Comparison of ENCODE assay signal across 38 cellular contexts in the genomic region with DNA sequence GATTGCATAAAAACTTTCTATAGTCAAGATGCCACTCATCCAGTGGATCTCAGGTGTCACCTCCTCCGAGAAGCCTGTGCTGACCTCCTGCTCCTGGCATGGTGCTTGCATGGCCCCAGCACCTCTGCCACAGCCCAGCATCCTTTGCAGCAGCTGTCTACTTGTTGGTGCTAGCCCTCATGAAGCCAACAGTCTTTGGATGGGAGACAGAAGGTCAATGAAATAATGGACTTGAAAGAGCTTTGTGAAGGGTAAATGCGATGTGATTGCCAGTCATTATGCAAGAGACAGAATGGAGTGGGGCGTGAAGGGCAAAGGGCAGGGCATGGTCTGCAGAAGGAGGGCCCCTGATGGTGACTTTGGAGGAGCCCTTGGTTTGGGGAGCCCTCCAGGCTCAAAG.
"Had no signal": no experiment of that assay in that cellular context is flagged by ENCODE, and none has a peak within 500 bp of the region (broad histone marks: within the 10 kb centered on the region; RNA-seq: fewer than 3 reads in every experiment).

No MANE protein-coding gene starts in this region.

- H3K4me1 Mint-ChIP-seq: activated CD4-positive, alpha-beta T cell treated with anti-CD3 and anti-CD28 coated beads for 36 hours; activated CD4-positive, alpha-beta T cell treated with anti-CD3 and anti-CD28 coated beads, Interleukin-2, amount 10 ng/mL, durations not matched to agents 24 days and 14 days; activated CD8-positive, alpha-beta memory T cell treated with anti-CD3 and anti-CD28 coated beads, Interleukin-2, amount 10 ng/mL, durations not matched to agents 7 days and 5 days; activated naive CD4-positive, alpha-beta T cell treated with anti-CD3 and anti-CD28 coated beads, Interleukin-2, amount 50 U/mL, for 24 hours; activated naive CD8-positive, alpha-beta T cell treated with anti-CD3 and anti-CD28 coated beads for 36 hours; activated naive CD8-positive, alpha-beta T cell treated with anti-CD3 and anti-CD28 coated beads, Interleukin-2, amount 50 U/mL, for 24 hours; T-helper 17 cell had no signal

- H3K9me3 ChIP-seq: body of pancreas had no signal

- H3K27ac Mint-ChIP-seq: activated CD4-positive, alpha-beta memory T cell treated with anti-CD3 and anti-CD28 coated beads for 36 hours; activated CD4-positive, alpha-beta T cell treated with anti-CD3 and anti-CD28 coated beads for 36 hours; activated CD4-positive, alpha-beta T cell treated with anti-CD3 and anti-CD28 coated beads, Interleukin-2, amount 10 ng/mL, durations not matched to agents 24 days and 14 days; activated CD8-positive, alpha-beta memory T cell treated with anti-CD3 and anti-CD28 coated beads, Interleukin-2, amount 10 ng/mL, durations not matched to agents 7 days and 5 days; activated CD8-positive, alpha-beta T cell treated with anti-CD3 and anti-CD28 coated beads, Interleukin-2, amount 10 ng/mL, durations not matched to agents 7 days and 5 days; activated naive CD4-positive, alpha-beta T cell treated with anti-CD3 and anti-CD28 coated beads for 36 hours; activated naive CD4-positive, alpha-beta T cell treated with anti-CD3 and anti-CD28 coated beads, Interleukin-2, amount 50 U/mL, for 24 hours; activated naive CD8-positive, alpha-beta T cell treated with anti-CD3 and anti-CD28 coated beads for 36 hours; activated naive CD8-positive, alpha-beta T cell treated with anti-CD3 and anti-CD28 coated beads, Interleukin-2, amount 50 U/mL, for 24 hours; activated T-helper 1 cell treated with anti-CD3 and anti-CD28 coated beads, Interleukin-12 subunit alpha, Interleukin-12 subunit beta, Interleukin-2, Interleukin-4 antibody, amounts not matched to agents 30 ng/mL and 10 ng/mL and 1 ng/mL, durations not matched to agents 14 hours and 24 hours and 36 hours; activated T-helper 2 cell treated with anti-CD3 and anti-CD28 coated beads, Interferon-gamma antibody, Interleukin-2, Interleukin-4, amounts not matched to agents 10 μg/mL and 5 μg/mL and 100 μg/mL, durations not matched to agents 14 hours and 24 hours and 36 hours; effector memory CD8-positive, alpha-beta T cell; T-helper 17 cell; T-helper 2 cell treated with Interferon-gamma antibody and Interleukin-4, amounts not matched to agents 5 μg/mL and 100 μg/mL, for 36 hours had no signal

- ATAC-seq: activated CD4-positive, alpha-beta T cell treated with anti-CD3 and anti-CD28 coated beads for 36 hours; activated CD8-positive, alpha-beta memory T cell treated with anti-CD3 and anti-CD28 coated beads, Interleukin-2, amount 10 ng/mL, durations not matched to agents 7 days and 5 days; activated CD8-positive, alpha-beta T cell treated with anti-CD3 and anti-CD28 coated beads, Interleukin-2, amount 10 ng/mL, durations not matched to agents 7 days and 5 days; activated naive CD8-positive, alpha-beta T cell treated with anti-CD3 and anti-CD28 coated beads, Interleukin-2, amount 50 U/mL, for 24 hours; body of pancreas; effector memory CD8-positive, alpha-beta T cell; gastroesophageal sphincter; T-helper 17 cell had no signal

- H3K4me1 ChIP-seq: adrenal gland, body of pancreas, esophagus squamous epithelium, gastroesophageal sphincter had no signal

- H3K4me3 Mint-ChIP-seq: activated CD4-positive, alpha-beta memory T cell treated with anti-CD3 and anti-CD28 coated beads for 36 hours; activated CD4-positive, alpha-beta T cell treated with anti-CD3 and anti-CD28 coated beads for 36 hours; activated CD4-positive, alpha-beta T cell treated with anti-CD3 and anti-CD28 coated beads, Interleukin-2, amount 10 ng/mL, durations not matched to agents 24 days and 14 days; activated CD8-positive, alpha-beta memory T cell treated with anti-CD3 and anti-CD28 coated beads, Interleukin-2, amount 10 ng/mL, durations not matched to agents 7 days and 5 days; activated CD8-positive, alpha-beta T cell treated with anti-CD3 and anti-CD28 coated beads, Interleukin-2, amount 10 ng/mL, durations not matched to agents 7 days and 5 days; activated naive CD4-positive, alpha-beta T cell treated with anti-CD3 and anti-CD28 coated beads for 36 hours; activated naive CD4-positive, alpha-beta T cell treated with anti-CD3 and anti-CD28 coated beads, Interleukin-2, amount 50 U/mL, for 24 hours; activated naive CD8-positive, alpha-beta T cell treated with anti-CD3 and anti-CD28 coated beads for 36 hours; activated naive CD8-positive, alpha-beta T cell treated with anti-CD3 and anti-CD28 coated beads, Interleukin-2, amount 50 U/mL, for 24 hours; activated T-helper 1 cell treated with anti-CD3 and anti-CD28 coated beads, Interleukin-12 subunit alpha, Interleukin-12 subunit beta, Interleukin-2, Interleukin-4 antibody, amounts not matched to agents 30 ng/mL and 10 ng/mL and 1 ng/mL, durations not matched to agents 14 hours and 24 hours and 36 hours; effector memory CD8-positive, alpha-beta T cell; T-helper 17 cell; T-helper 2 cell treated with Interferon-gamma antibody and Interleukin-4, amounts not matched to agents 5 μg/mL and 100 μg/mL, for 36 hours had no signal

- H3K27ac ChIP-seq: adrenal gland, body of pancreas, epithelial cell of prostate, esophagus squamous epithelium, gastroesophageal sphincter, WERI-Rb-1 had no signal

- H3K36me3 Mint-ChIP-seq: activated CD8-positive, alpha-beta memory T cell treated with anti-CD3 and anti-CD28 coated beads, Interleukin-2, amount 10 ng/mL, durations not matched to agents 7 days and 5 days had no signal

- DNase-seq: activated CD4-positive, alpha-beta memory T cell treated with anti-CD3 and anti-CD28 coated beads for 36 hours; activated CD4-positive, alpha-beta T cell treated with anti-CD3 and anti-CD28 coated beads for 36 hours; activated CD4-positive, alpha-beta T cell treated with anti-CD3 and anti-CD28 coated beads, Interleukin-2, amount 10 ng/mL, durations not matched to agents 24 days and 14 days; activated CD4-positive, CD25-positive, alpha-beta regulatory T cell; activated CD4-positive, CD25-positive, alpha-beta regulatory T cell treated with anti-CD3 and anti-CD28 coated beads, Interleukin-2, amount 50 U/mL, for 72 hours; activated CD8-positive, alpha-beta memory T cell treated with anti-CD3 and anti-CD28 coated beads, Interleukin-2, amount 50 U/mL, for 4 hours; activated CD8-positive, alpha-beta T cell treated with anti-CD3 and anti-CD28 coated beads, Interleukin-2, amount 10 ng/mL, durations not matched to agents 7 days and 5 days; activated effector memory CD4-positive, alpha-beta T cell treated with anti-CD3 and anti-CD28 coated beads, Interleukin-2, amount 50 U/mL, for 16 hours; activated naive CD4-positive, alpha-beta T cell treated with anti-CD3 and anti-CD28 coated beads for 36 hours; activated naive CD8-positive, alpha-beta T cell treated with anti-CD3 and anti-CD28 coated beads for 36 hours; activated naive CD8-positive, alpha-beta T cell treated with anti-CD3 and anti-CD28 coated beads, Interleukin-2, amount 50 U/mL, for 24 hours; activated T-cell treated with anti-CD3 and anti-CD28 coated beads, Interleukin-2, amount 50 U/mL, for 1 hour; activated T-cell treated with anti-CD3 and anti-CD28 coated beads, Interleukin-2, amount 50 U/mL, for 48 hours; amygdala; aorta; body of pancreas; caudate nucleus; cortex of kidney; dermis blood vessel endothelial cell; effector CD4-positive, alpha-beta T cell; effector memory CD8-positive, alpha-beta T cell; esophagus squamous epithelium; foreskin melanocyte; T-helper 1 cell; T-helper 17 cell; T1000; WERI-Rb-1 had no signal

- H3K27me3 ChIP-seq: adrenal gland, body of pancreas, gastroesophageal sphincter had no signal

- H3K36me3 ChIP-seq: adrenal gland, esophagus squamous epithelium, gastroesophageal sphincter, WERI-Rb-1 had no signal

- FAIRE-seq: colon, endometrium, endothelial cell of umbilical vein had no signal

- H3K4me3 ChIP-seq: adrenal gland, body of pancreas, esophagus squamous epithelium, gastroesophageal sphincter had no signal
